In genomic region chr3:122299872-122300460, GRCh38 we compare ENCODE assay signal across 8 cellular contexts.
A peak's percentile ranks its signal among the peaks of the same experiment; 100 is the strongest.
DNase-seq lines count a peak whose midpoint lies in the region; ATAC-seq, FAIRE-seq and TF ChIP-seq lines count a peak whose summit lies in the region.

No MANE protein-coding gene starts in this region.

- no peak overlapping the region for H3K4me3 ChIP-seq in parathyroid adenoma (ENCODE audit: low read depth, low read length)

- H2AFZ ChIP-seq in parathyroid adenoma: no peak overlapping the region

- DNase-seq in GM10248 (ENCODE audit: extremely low spot score) (no peak), RCC 7860 (ENCODE audit: low spot score) (peak; percentile 35), T1000 (lab: John Stamatoyannopoulos, UW) (no peak), NCI-H128 (lab: John Stamatoyannopoulos, UW; ENCODE audit: unreplicated experiment) (no peak)
- peak; percentile 9 for DNase-seq in effector CD4-positive, alpha-beta T cell

- H3K36me3 ChIP-seq in parathyroid adenoma (ENCODE audit: control insufficient read depth, insufficient read depth, low read length): no peaks in the 10 kb centered on the region

- no peaks in the 10 kb centered on the region for H3K79me2 ChIP-seq in parathyroid adenoma

- peak; percentile 95 for FAIRE-seq in RCC 7860 (lab: Jason Lieb, UNC)

- no peak for ATAC-seq in GM21360 (IDR thresholded peaks at IDR 0.05; ENCODE audit: unreplicated experiment)

- H3K4me2 ChIP-seq in parathyroid adenoma (ENCODE audit: low read length): no peak overlapping the region

- no peaks in the 10 kb centered on the region for H3K27me3 ChIP-seq in parathyroid adenoma (ENCODE audit: control insufficient read depth, insufficient read depth, low read length)

- no peak overlapping the region for H3K27ac ChIP-seq in 22Rv1
- no peak overlapping the region for H3K27ac ChIP-seq in parathyroid adenoma

- TF ChIP-seq CTCF in 22Rv1 (IDR thresholded peaks at IDR 0.05): peak; percentile 62
- peak; percentile 56 for TF ChIP-seq CTCF in GM10248 (IDR thresholded peaks at IDR 0.05; ENCODE audit: control extremely low read depth, extremely low read depth, low read depth, missing control alignments)
- TF ChIP-seq CTCF in parathyroid adenoma (IDR thresholded peaks at IDR 0.05): peak; percentile 64

- no peak overlapping the region for H3K9ac ChIP-seq in parathyroid adenoma

- POLR2A ChIA-PET in GM10248 (lab: Yijun Ruan, JAX): no interaction called here

- no peaks in the 10 kb centered on the region for H3K9me3 ChIP-seq in parathyroid adenoma (ENCODE audit: control insufficient read depth, low read length)

- no peaks in the 10 kb centered on the region for H3K4me1 ChIP-seq in parathyroid adenoma

- CTCF ChIA-PET in GM10248 (lab: Yijun Ruan, JAX): interaction anchor here (0.5 to 4.4 kb wide), 26 partner anchors 8 to 753 kb away, joined by 3 to 34 read pairs (median 4); partner anchors contain the start of genes CASR and POLQ

Comparison
In these comparisons a context has a peak if more than half of its experiments do, and no peak if none do; other contexts are left out.
1. DNase-seq: peak in RCC 7860 (single experiment) and effector CD4-positive, alpha-beta T cell (single experiment); none in GM10248 (single experiment), T1000 (single experiment) and NCI-H128 (single experiment).
2. Peak in every context shown above with its lines, with median percentiles within 50 percentile points of each other: CTCF ChIP-seq.